In the genomic region with DNA sequence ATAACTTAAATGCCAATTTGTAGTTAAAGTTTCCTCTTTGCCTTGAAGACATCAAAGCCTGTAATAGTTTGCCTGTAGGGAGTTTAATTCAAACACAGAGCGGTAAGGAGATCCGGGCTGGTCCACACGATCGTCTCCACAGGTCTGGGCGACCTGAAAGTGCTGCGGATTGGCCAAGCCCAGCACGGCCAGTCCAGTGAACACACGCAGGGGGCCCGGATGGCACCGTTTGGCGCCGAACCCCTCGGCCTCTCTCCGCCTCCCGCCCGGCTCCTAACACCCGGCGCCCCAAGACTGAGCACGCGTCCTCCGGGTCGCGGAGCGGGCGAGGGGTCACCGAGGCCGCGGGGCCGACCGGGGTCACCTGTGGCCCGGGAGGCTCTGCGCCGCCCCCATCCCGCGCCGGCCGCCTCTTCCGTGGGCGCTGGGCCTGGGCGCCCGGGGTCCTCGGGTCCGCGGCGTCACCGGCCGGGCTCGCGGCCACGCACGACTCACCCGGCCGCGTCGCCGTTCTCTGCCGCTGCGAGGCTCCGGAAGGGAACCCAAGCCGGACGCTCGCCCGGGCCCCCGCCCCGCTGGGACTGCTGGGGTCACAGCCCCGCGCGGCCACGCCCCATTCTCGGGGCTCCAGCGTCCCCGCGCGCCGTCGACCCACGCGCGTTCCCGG, we compare ENCODE assay signal across 8 cellular contexts. TPM values are rescaled to one million over a fixed set of nuclear protein-coding genes. Genes with fewer than 3 reads are reported as not detected.
DNase-seq lines count a peak whose midpoint lies in the region; ATAC-seq and TF ChIP-seq lines count a peak whose summit lies in the region.

No MANE protein-coding gene starts in this region.

- peak overlapping the region; percentile 95 to 98 for H3K27ac ChIP-seq in esophagus (ENCODE audit: low read depth in 2 of 2, low read length in 1 of 2)

- H3K36me3 Mint-ChIP-seq in activated T-cell treated with anti-CD3 and anti-CD28 coated beads, Interleukin-2, amount 50 U/mL, for 4 hours (ENCODE audit: insufficient read depth): peaks cover 2% of the 10 kb centered on the region

- TF ChIP-seq CTCF in mucosa of descending colon (IDR thresholded peaks at IDR 0.05): no peak

- H3K4me1 ChIP-seq in esophagus (ENCODE audit: control insufficient read depth in 2 of 2, insufficient read depth in 2 of 2, low read length in 1 of 2) (no peaks in the 10 kb centered on the region), mucosa of descending colon (ENCODE audit: low read depth) (peaks cover 13% of the 10 kb centered on the region)

- WGBS in esophagus, 2 donors: 1% methylated on average over 39 to 80 of the region's 80 CpGs

- intact Hi-C loops in mucosa of descending colon (cut with DNase I, micrococcal nuclease): no loop called here

- ATAC-seq in activated T-cell treated with anti-CD3 and anti-CD28 coated beads, Interleukin-2, amount 50 U/mL, for 4 hours: peak; percentile 74 to 79
- peak; percentile 86 for ATAC-seq in mucosa of descending colon

- H3K9me3 ChIP-seq in esophagus (ENCODE audit: control insufficient read depth in 2 of 2, insufficient read depth in 1 of 2, low read depth in 1 of 2, low read length in 1 of 2) (no peaks in the 10 kb centered on the region), mucosa of descending colon (no peaks in the 10 kb centered on the region)

- H3K9me3 Mint-ChIP-seq in activated T-cell treated with anti-CD3 and anti-CD28 coated beads, Interleukin-2, amount 50 U/mL, for 4 hours: no peaks in the 10 kb centered on the region

- H3K4me3 Mint-ChIP-seq in activated T-cell treated with anti-CD3 and anti-CD28 coated beads, Interleukin-2, amount 50 U/mL, for 4 hours: peak overlapping the region; percentile 85

- peaks cover 9% of the 10 kb centered on the region for H3K27me3 Mint-ChIP-seq in activated T-cell treated with anti-CD3 and anti-CD28 coated beads, Interleukin-2, amount 50 U/mL, for 4 hours (ENCODE audit: low read depth)

- H3K36me3 ChIP-seq in esophagus (ENCODE audit: control insufficient read depth in 2 of 2, insufficient read depth in 2 of 2, low read length in 1 of 2) (no peaks in the 10 kb centered on the region), mucosa of descending colon (ENCODE audit: low read depth) (no peaks in the 10 kb centered on the region)

- peak overlapping the region; percentile 32; the same call in 1 of the 2 replicates for H3K4me3 ChIP-seq in GM08714 (ENCODE audit: low read length)
- peak overlapping the region; percentile 74 to 81 for H3K4me3 ChIP-seq in esophagus (ENCODE audit: low read depth in 1 of 2, low read length in 2 of 2)
- peak overlapping the region; percentile 75 for H3K4me3 ChIP-seq in mucosa of descending colon

- H3K4me1 Mint-ChIP-seq in activated T-cell treated with anti-CD3 and anti-CD28 coated beads, Interleukin-2, amount 50 U/mL, for 4 hours (ENCODE audit: low read depth): peaks cover 37% of the 10 kb centered on the region

- H3K27me3 ChIP-seq in esophagus (ENCODE audit: control insufficient read depth in 1 of 2, insufficient read depth in 2 of 2, low read length in 2 of 2): no peaks in the 10 kb centered on the region

- DNase-seq in NCI-H774 (lab: John Stamatoyannopoulos, UW) (peak; percentile 28), mucosa of descending colon (peak; percentile 74 to 88 (median 81)), OCI-M2 (lab: John Stamatoyannopoulos, UW; ENCODE audit: unreplicated experiment) (no peak), HPDE6-E6E7 (ENCODE audit: extremely low spot score) (no peak)
- peak; percentile 32 for DNase-seq in activated T-cell treated with anti-CD3 and anti-CD28 coated beads, Interleukin-2, amount 50 U/mL, for 4 hours
- peak in 4 of 6 experiments; percentile 40 to 49 (median 44) for DNase-seq in stimulated activated naive CD4-positive, alpha-beta T cell (lab: John Stamatoyannopoulos, UW)

RNA-seq across cellular contexts. Expression of a gene that starts 0.5 kb away (rescaled TPM):
- 10 to 100 TPM; 14.9 to 15.9 (median 15.3) TPM for total RNA-seq in activated T-cell treated with anti-CD3 and anti-CD28 coated beads, Interleukin-2, amount 50 U/mL, for 4 hours
- polyA plus RNA-seq in esophagus: 10 to 100 TPM; 86.1 to 95.7 TPM
- total RNA-seq in mucosa of descending colon: 100 to 1,000 TPM; 134 to 147 (median 142) TPM

RNA-seq across cellular contexts. Expression of a gene that starts 28.8 kb away (rescaled TPM):
- 10 to 100 TPM; 35.5 to 41.8 (median 38.4) TPM for total RNA-seq in activated T-cell treated with anti-CD3 and anti-CD28 coated beads, Interleukin-2, amount 50 U/mL, for 4 hours
- 10 to 100 TPM; 24.2 to 40.0 TPM for polyA plus RNA-seq in esophagus
- total RNA-seq in mucosa of descending colon: 10 to 100 TPM; 13.4 to 24.1 (median 23.2) TPM

Comparison
In these comparisons a context has a peak if more than half of its experiments do, and no peak if none do; other contexts are left out.
1. DNase-seq: peak in NCI-H774 (single experiment), activated T-cell treated with anti-CD3 and anti-CD28 coated beads, Interleukin-2, amount 50 U/mL, for 4 hours (single experiment), mucosa of descending colon (3 of 3) and stimulated activated naive CD4-positive, alpha-beta T cell (4 of 6); none in OCI-M2 (single experiment) and HPDE6-E6E7 (single experiment).
2. RNA of a gene that starts 0.5 kb away (total RNA-seq): 134 to 147 TPM in mucosa of descending colon; 14.9 to 15.9 TPM in activated T-cell treated with anti-CD3 and anti-CD28 coated beads, Interleukin-2, amount 50 U/mL, for 4 hours; every median in the first group is over 4 times any median in the second.
3. Peak in every context shown above with its lines, with median percentiles within 50 percentile points of each other: H3K4me3 ChIP-seq.